In genomic region chr6:112043032-112044007, GRCh38 we compare ENCODE assay signal across 1 cellular context.
TF ChIP-seq lines count a peak whose summit lies in the region.

No MANE protein-coding gene starts in this region.

TF ChIP-seq in HepG2, 621 proteins besides CTCF, POLR2A, EP300 and RAD21 (continued from another document and continues in another):
- TF ChIP-seq ZGPAT (CRISPR knock-in tag; IDR thresholded peaks at IDR 0.05) (0 out of 2 replicates have a peak, but pooled peaks have one; percentile 68), ZBTB7A (CRISPR knock-in tag; IDR thresholded peaks at IDR 0.05) (peak; percentile 80; the same call in 1 of the 2 replicates), CEBPB (IDR thresholded peaks at IDR 0.05; ENCODE audit: borderline replicate concordance, low read depth, low read length) (no peak), AFF4 (CRISPR knock-in tag; IDR thresholded peaks at IDR 0.05) (no peak), HMGXB4 (CRISPR knock-in tag; IDR thresholded peaks at IDR 0.05; ENCODE audit: borderline replicate concordance in 1 of 2, low read depth in 1 of 2) (peak; percentile 81 to 86), CBX5 (CRISPR knock-in tag; IDR thresholded peaks at IDR 0.05; ENCODE audit: borderline replicate concordance) (0 out of 2 replicates have a peak, but pooled peaks have one; percentile 40), ZSCAN5A (CRISPR knock-in tag; IDR thresholded peaks at IDR 0.05; ENCODE audit: borderline replicate concordance) (peak; percentile 50; the same call in 1 of the 2 replicates), ZNF350 (CRISPR knock-in tag; IDR thresholded peaks at IDR 0.05; ENCODE audit: borderline replicate concordance, low read depth) (peak; percentile 61; the same call in 1 of the 2 replicates), SNAPC4 (CRISPR knock-in tag; IDR thresholded peaks at IDR 0.05) (no peak), TBX3 (IDR thresholded peaks at IDR 0.05; ENCODE audit: borderline replicate concordance) (no peak), ZNF7 (CRISPR knock-in tag; IDR thresholded peaks at IDR 0.05) (peak; percentile 70), POGZ (CRISPR knock-in tag; IDR thresholded peaks at IDR 0.05) (peak; percentile 90), EHMT2 (IDR thresholded peaks at IDR 0.05; ENCODE audit: borderline replicate concordance, low read depth, low read length) (no peak), ZNF331 (CRISPR knock-in tag; IDR thresholded peaks at IDR 0.05) (peak; percentile 61), ZNF574 (CRISPR knock-in tag; IDR thresholded peaks at IDR 0.05) (peak; percentile 98), ZNF512B (CRISPR knock-in tag; IDR thresholded peaks at IDR 0.05; ENCODE audit: borderline replicate concordance) (peak; percentile 70; the same call in 1 of the 2 replicates), GATAD2A (CRISPR knock-in tag; IDR thresholded peaks at IDR 0.05) (peak; percentile 72), ZNF501 (CRISPR knock-in tag; IDR thresholded peaks at IDR 0.05) (peak; percentile 52), ETV5 (CRISPR knock-in tag; IDR thresholded peaks at IDR 0.05; ENCODE audit: borderline replicate concordance) (peak; percentile 38; the same call in 1 of the 2 replicates), HDAC1 (CRISPR knock-in tag; IDR thresholded peaks at IDR 0.05) (no peak), SMAD3 (CRISPR knock-in tag; IDR thresholded peaks at IDR 0.05) (0 out of 2 replicates have a peak, but pooled peaks have one; percentile 49), ZNF598 (CRISPR knock-in tag; IDR thresholded peaks at IDR 0.05; ENCODE audit: borderline replicate concordance) (0 out of 2 replicates have a peak, but pooled peaks have one; percentile 58), TFAP4 (IDR thresholded peaks at IDR 0.05; ENCODE audit: borderline replicate concordance, low read depth) (no peak), HNRNPUL1 (IDR thresholded peaks at IDR 0.05; ENCODE audit: low read depth, low read length) (no peak), ZBTB7B (CRISPR knock-in tag; IDR thresholded peaks at IDR 0.05) (peak; percentile 94), ZMYM4 (CRISPR knock-in tag; IDR thresholded peaks at IDR 0.05) (peak; percentile 96), ZFP82 (CRISPR knock-in tag; IDR thresholded peaks at IDR 0.05; ENCODE audit: borderline replicate concordance) (peak; percentile 80; the same call in 1 of the 2 replicates), MAFF (IDR thresholded peaks at IDR 0.05; ENCODE audit: low read depth, low read length) (peak; percentile 13; the same call in 1 of the 2 replicates), ZNF34 (CRISPR knock-in tag; IDR thresholded peaks at IDR 0.05; ENCODE audit: borderline replicate concordance) (peak; percentile 74; the same call in 1 of the 2 replicates), TEAD3 (CRISPR knock-in tag; optimal IDR thresholded peaks at IDR 0.05; ENCODE audit: borderline replicate concordance) (peak; percentile 17), CSRNP1 (CRISPR knock-in tag; IDR thresholded peaks at IDR 0.05) (peak; percentile 28; the same call in 1 of the 2 replicates)
